In genomic region chr4:166723532-166724140, GRCh38 we compare ENCODE assay signal across 19 cellular contexts.
"Had no signal": no experiment of that assay in that cellular context is flagged by ENCODE, and none has a peak within 500 bp of the region (broad histone marks: within the 10 kb centered on the region; RNA-seq: fewer than 3 reads in every experiment).

No MANE protein-coding gene starts in this region.

- H3K27ac Mint-ChIP-seq: mesothelial cell of epicardium, naive B cell had no signal

- DNase-seq: dermis blood vessel endothelial cell; dorsolateral prefrontal cortex; effector CD4-positive, alpha-beta T cell; effector memory CD4-positive, alpha-beta T cell; heart left ventricle; hypothalamus; left cardiac atrium; left lung; left ventricle myocardium superior; lower lobe of right lung; mesenchymal stem cell; mucosa of descending colon; naive B cell had no signal

- H3K27me3 ChIP-seq: dorsolateral prefrontal cortex, esophagus muscularis mucosa, foreskin keratinocyte, gastroesophageal sphincter, heart left ventricle, hepatocyte, left lung had no signal

- H3K4me3 Mint-ChIP-seq: mesothelial cell of epicardium, naive B cell had no signal

- H3K9me3 ChIP-seq: esophagus muscularis mucosa, gastroesophageal sphincter, heart left ventricle, lower lobe of right lung, mucosa of descending colon had no signal

- H3K27ac ChIP-seq: coronary artery, dorsolateral prefrontal cortex, esophagus muscularis mucosa, foreskin keratinocyte, gastroesophageal sphincter, heart left ventricle, hepatocyte, left lung, lower lobe of right lung had no signal

- H3K36me3 ChIP-seq: esophagus muscularis mucosa, gastroesophageal sphincter, heart left ventricle, left lung, lower lobe of right lung had no signal

- H3K4me1 ChIP-seq: esophagus muscularis mucosa, foreskin keratinocyte, gastroesophageal sphincter, heart left ventricle, left lung, lower lobe of right lung had no signal

- H3K4me3 ChIP-seq: coronary artery, dorsolateral prefrontal cortex, esophagus muscularis mucosa, gastroesophageal sphincter, heart left ventricle, hepatocyte, left lung, lower lobe of right lung, mucosa of descending colon had no signal

- H2AFZ ChIP-seq: hepatocyte had no signal

- H3K4me1 Mint-ChIP-seq: mesothelial cell of epicardium, naive B cell had no signal

- H3K27me3 Mint-ChIP-seq: naive B cell had no signal

- H3K9me3 Mint-ChIP-seq: mesothelial cell of epicardium had no signal

- ATAC-seq: gastroesophageal sphincter, heart left ventricle, left cardiac atrium, left lung, left ventricle myocardium superior, lower lobe of right lung, mucosa of descending colon had no signal

- H3K36me3 Mint-ChIP-seq: mesothelial cell of epicardium, naive B cell had no signal

- H3K79me2 ChIP-seq: hepatocyte had no signal
